ENCODE assay signal across 24 cellular contexts in the genomic region with DNA sequence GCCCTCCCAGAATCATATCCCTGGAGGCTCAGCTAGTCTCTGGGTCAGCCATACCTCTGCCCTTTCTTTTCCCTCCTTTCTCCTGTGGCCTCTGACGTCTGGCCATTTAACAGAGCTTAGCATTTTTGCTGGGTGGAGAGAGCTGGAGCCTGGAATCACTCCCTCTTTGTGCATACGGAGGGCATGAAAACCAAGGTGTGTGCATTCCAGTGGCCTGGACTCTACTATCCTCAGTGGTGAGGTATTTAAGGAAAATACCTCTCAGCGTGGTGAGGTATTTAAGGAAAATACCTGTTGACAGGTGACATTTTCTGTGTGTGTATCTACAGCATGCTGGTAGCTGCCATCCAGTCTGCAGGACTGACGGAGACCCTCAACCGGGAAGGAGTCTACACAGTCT. TPM values are rescaled to one million over a fixed set of nuclear protein-coding genes. Genes with fewer than 3 reads are reported as not detected.
DNase-seq lines count a peak whose midpoint lies in the region; ATAC-seq and TF ChIP-seq lines count a peak whose summit lies in the region.
"Had no signal": no experiment of that assay in that cellular context is flagged by ENCODE, and none has a peak within 500 bp of the region (broad histone marks: within the 10 kb centered on the region; RNA-seq: fewer than 3 reads in every experiment).

No MANE protein-coding gene starts in this region.

- TF ChIP-seq CTCF in Caco-2 (IDR thresholded peaks at IDR 0.05; ENCODE audit: insufficient read depth in 1 of 2, low read depth in 1 of 2, low read length in 1 of 2, severe bottlenecking in 1 of 2, unreplicated experiment in 1 of 2) (no peak), smooth muscle cell (IDR thresholded peaks at IDR 0.05; ENCODE audit: borderline replicate concordance, insufficient read depth, poor library complexity, severe bottlenecking) (no peak)

- POLR2A ChIA-PET in Caco-2 (lab: Charles Lee), result no interaction called here

- H3K4me2 ChIP-seq in smooth muscle cell, result peak overlapping the region; percentile 62
- H3K4me2 ChIP-seq: KMS-11 had no signal

- H3K9me3 ChIP-seq in Caco-2 (no peaks in the 10 kb centered on the region), SJCRH30 (replicated peaks) (no peaks in the 10 kb centered on the region), smooth muscle cell (replicated peaks; ENCODE audit: low read depth) (no peaks in the 10 kb centered on the region)
- H3K9me3 ChIP-seq: spleen had no signal

- peaks cover 78% of the 10 kb centered on the region for H3F3A ChIP-seq in smooth muscle cell (ENCODE audit: low read depth)

- no peak overlapping the region for H3K4me3 Mint-ChIP-seq in Caco-2 (ENCODE audit: unreplicated experiment)
- H3K4me3 Mint-ChIP-seq: activated T-cell treated with anti-CD3 and anti-CD28 coated beads, Interleukin-2, amount 50 U/mL, for 4 hours; H9 had no signal

- peaks cover 55% of the 10 kb centered on the region for H3K4me1 Mint-ChIP-seq in Caco-2 (ENCODE audit: low read depth, unreplicated experiment)

- no TSS peak for BruUV-seq in Caco-2 (replicated peaks; lab: Mats Ljungman, UMichigan)

- H3K27me3 ChIP-seq in Caco-2 (replicated peaks; ENCODE audit: control insufficient read depth, insufficient read depth, low read length), result no peaks in the 10 kb centered on the region
- H3K27me3 ChIP-seq in SJCRH30, result no peaks in the 10 kb centered on the region
- H3K27me3 ChIP-seq in smooth muscle cell (ENCODE audit: low read depth), result no peaks in the 10 kb centered on the region
- H3K27me3 ChIP-seq: cardiac muscle cell, spleen had no signal

- H3K36me3 Mint-ChIP-seq in Caco-2 (ENCODE audit: insufficient read depth, unreplicated experiment), result peaks cover 32% of the 10 kb centered on the region

- H3K36me3 ChIP-seq in Caco-2 (ENCODE audit: control insufficient read depth, insufficient read depth, low read length) (no peaks in the 10 kb centered on the region), SJCRH30 (no peaks in the 10 kb centered on the region), smooth muscle cell (ENCODE audit: low read depth) (peaks cover 16% of the 10 kb centered on the region)
- H3K36me3 ChIP-seq: cardiac muscle cell had no signal

- no peaks in the 10 kb centered on the region for H4K20me1 ChIP-seq in smooth muscle cell (ENCODE audit: low read depth)

- WGBS in smooth muscle cell (ENCODE audit: low lambda C conversion rate), result 73% methylated on average over 5 of the region's 5 CpGs

- peak overlapping the region; percentile 60 for H3K27ac Mint-ChIP-seq in Caco-2 (ENCODE audit: unreplicated experiment)
- H3K27ac Mint-ChIP-seq: H9 had no signal

- H3K4me1 ChIP-seq in Caco-2, result peaks cover 76% of the 10 kb centered on the region
- peaks cover 54% of the 10 kb centered on the region for H3K4me1 ChIP-seq in SJCRH30
- H3K4me1 ChIP-seq in smooth muscle cell (ENCODE audit: low read depth), result peaks cover 26% of the 10 kb centered on the region

- no peaks in the 10 kb centered on the region for H3K79me2 ChIP-seq in smooth muscle cell (ENCODE audit: low read depth)

- H3K9ac ChIP-seq in smooth muscle cell (ENCODE audit: low read depth), result peak overlapping the region; percentile 7
- H3K9ac ChIP-seq: KMS-11 had no signal

- no peak for DNase-seq in Caco-2
- DNase-seq in SJCRH30, result no peak
- peak; percentile 48 for DNase-seq in kidney tubule cell (ENCODE audit: low spot score)
- no peak for DNase-seq in smooth muscle cell (lab: John Stamatoyannopoulos, UW; ENCODE audit: unreplicated experiment)
- DNase-seq in NCI-H82 treated with DMSO at 0.1 percent for 48 hours (lab: John Stamatoyannopoulos, UW; ENCODE audit: unreplicated experiment), result no peak
- no peak for DNase-seq in stimulated activated CD4-positive, alpha-beta T cell treated with anti-CD3 and anti-CD28 coated beads, Interleukin-1b, Interleukin-23, amount 100 ng/mL, for 48 hours
- DNase-seq: activated naive CD4-positive, alpha-beta T cell treated with Interleukin-2 at 50 U/mL for 16 hours; activated T-cell treated with anti-CD3 and anti-CD28 coated beads, Interleukin-2, amount 50 U/mL, for 4 hours; DMS 273 treated with DMSO at 0.1 percent for 48 hours; foreskin fibroblast; H9; hypothalamus; MV-4-11; NCI-H69; Right ventricle myocardium superior; stimulated activated CD4-positive, alpha-beta T cell treated with anti-CD3 and anti-CD28 coated beads, Interleukin-4, amount 100 ng/mL, for 24 hours; stimulated activated naive CD8-positive, alpha-beta T cell treated with anti-CD3 and anti-CD28 coated beads, Interleukin-15, Interleukin-2, amounts not matched to agents 100 U/mL and 50 U/mL, for 24 hours; T-helper 1 cell had no signal

- H3K4me3 ChIP-seq in Caco-2 (ENCODE audit: low read depth, low read length) (no peak overlapping the region), SJCRH30 (no peak overlapping the region), smooth muscle cell (no peak overlapping the region)
- H3K4me3 ChIP-seq: cardiac muscle cell, spleen had no signal

- H3K27ac ChIP-seq in SJCRH30, result peak overlapping the region; percentile 98
- H3K27ac ChIP-seq in smooth muscle cell (ENCODE audit: low read depth), result peak overlapping the region; percentile 95
- H3K27ac ChIP-seq: cardiac muscle cell, epithelial cell of prostate, KMS-11 had no signal

- CTCF ChIA-PET in Caco-2 (lab: Charles Lee), result no interaction called here

- H3K9me3 Mint-ChIP-seq in Caco-2 (ENCODE audit: unreplicated experiment), result no peaks in the 10 kb centered on the region
- H3K9me3 Mint-ChIP-seq: activated T-cell treated with anti-CD3 and anti-CD28 coated beads, Interleukin-2, amount 50 U/mL, for 4 hours; H9 had no signal

- ATAC-seq in GM21528 (IDR thresholded peaks at IDR 0.05; ENCODE audit: low FRiP score, unreplicated experiment) (no peak), GM18907 (IDR thresholded peaks at IDR 0.05; ENCODE audit: unreplicated experiment) (no peak)
- ATAC-seq: activated T-cell treated with anti-CD3 and anti-CD28 coated beads, Interleukin-2, amount 50 U/mL, for 4 hours had no signal

- no peaks in the 10 kb centered on the region for H3K27me3 Mint-ChIP-seq in Caco-2 (ENCODE audit: insufficient read depth, unreplicated experiment)

- H2AFZ ChIP-seq in smooth muscle cell (ENCODE audit: low read depth), result no peak overlapping the region

- intact Hi-C loops in Caco-2 (cut with micrococcal nuclease; ENCODE audit: unreplicated experiment), result loop anchor here (5.0 kb wide), 1 partner anchor 44 kb away; no protein-coding TSS in a partner anchor

RNA-seq across cellular contexts. Expression of a gene that starts 27.5 kb away (rescaled TPM):
- 131 and 142 TPM in 2 replicates for total RNA-seq in Caco-2 (2022)
- total RNA-seq in SJCRH30 (2014; rRNA removed; shearing (Covaris generic)), result 4.8 TPM in 2 replicates
- 2,635 and 2,673 TPM in 2 replicates for total RNA-seq in smooth muscle cell
- 2,505 and 2,991 TPM in 2 replicates for polyA plus RNA-seq in smooth muscle cell

Comparison
In these comparisons a context has a peak if more than half of its experiments do, and no peak if none do; other contexts are left out.
1. RNA of a gene that starts 27.5 kb away (total RNA-seq): 2,635 to 2,673 TPM in smooth muscle cell and 131 to 142 TPM in Caco-2; 4.8 TPM in SJCRH30; every median in the first group is over 10 times any median in the second.